ENCODE assay signal across 9 cellular contexts in genomic region chr10:104028146-104028545, GRCh38. TPM values are rescaled to one million over a fixed set of nuclear protein-coding genes. Genes with fewer than 3 reads are reported as not detected.
A peak's percentile ranks its signal among the peaks of the same experiment; 100 is the strongest.
DNase-seq lines count a peak whose midpoint lies in the region; ATAC-seq and TF ChIP-seq lines count a peak whose summit lies in the region.
"Had no signal": no experiment of that assay in that cellular context is flagged by ENCODE, and none has a peak within 500 bp of the region (broad histone marks: within the 10 kb centered on the region; RNA-seq: fewer than 3 reads in every experiment).

No MANE protein-coding gene starts in this region.

- no peaks in the 10 kb centered on the region for H3K9me3 Mint-ChIP-seq in CD4-positive, CD25-positive, alpha-beta regulatory T cell
- H3K9me3 Mint-ChIP-seq in immature natural killer cell, result no peaks in the 10 kb centered on the region
- H3K9me3 Mint-ChIP-seq: dendritic cell treated with granulocyte-macrophage colony-stimulating factor and Interleukin-4, amounts not matched to agents 40 ng/mL and 50 ng/mL, for 4 days had no signal

- H3K79me1 ChIP-seq in IMR-90 (ENCODE audit: low read depth in 1 of 2, low read length in 2 of 2) (peaks cover 0 to 3% of the 10 kb centered on the region in 2 experiments; a peak in 1 of 4 replicates), mesendoderm (ENCODE audit: low read length) (no peaks in the 10 kb centered on the region)

- in situ Hi-C loops in IMR-90 (cut with MboI; ENCODE audit: low sequenced_read_pairs), result no loop called here

- H3K14ac ChIP-seq in IMR-90 (replicated peaks; ENCODE audit: low read depth, low read length), result no peak overlapping the region

- no peak for TF ChIP-seq RAD21 in IMR-90 (IDR thresholded peaks at IDR 0.05; ENCODE audit: low read length)

- H3K23ac ChIP-seq in IMR-90 (ENCODE audit: low read depth, low read length) (no peak overlapping the region), mesendoderm (ENCODE audit: low read length) (no peak overlapping the region)

- H2BK120ac ChIP-seq in IMR-90 (ENCODE audit: low read depth, low read length) (no peak overlapping the region), mesendoderm (ENCODE audit: low read depth, low read length) (no peak overlapping the region)

- DNase-seq in CD4-positive, CD25-positive, alpha-beta regulatory T cell, result peak in 2 of 3 donors; percentile 14 to 28
- DNase-seq in IMR-90 (peak; percentile 23), cardiac fibroblast (ENCODE audit: low read depth in 2 of 2) (peak; percentile 28 to 60), mesendoderm (peak; percentile 69), immature natural killer cell (no peak), cerebellar nuclear complex (lab: John Stamatoyannopoulos, UW) (no peak), 8988T (no peak)

- H3K79me2 ChIP-seq in mesendoderm (ENCODE audit: control insufficient read depth, insufficient read depth, low read length), result no peaks in the 10 kb centered on the region

- no peak overlapping the region for H3K4me3 ChIP-seq in CD4-positive, CD25-positive, alpha-beta regulatory T cell (ENCODE audit: low read depth, low read length)
- H3K4me3 ChIP-seq in IMR-90 (ENCODE audit: insufficient read depth, low read depth, low read length) (no peak overlapping the region), cardiac fibroblast (replicated peaks in 1 of 2; ENCODE audit: low read depth in 2 of 2, low read length in 2 of 2) (no peak overlapping the region), mesendoderm (ENCODE audit: low read length) (no peak overlapping the region)

- H3K4ac ChIP-seq in IMR-90 (ENCODE audit: low read depth, low read length) (no peak overlapping the region), mesendoderm (ENCODE audit: low read depth, low read length) (no peak overlapping the region)

- no peak for TF ChIP-seq POLR2A in IMR-90 (IDR thresholded peaks at IDR 0.05; ENCODE audit: low read depth, low read length)

- no peak overlapping the region for H3K9ac ChIP-seq in IMR-90 (ENCODE audit: low read depth, low read length)
- no peak overlapping the region for H3K9ac ChIP-seq in mesendoderm (ENCODE audit: low read length)

- intact Hi-C loops in IMR-90 (cut with micrococcal nuclease), result loop anchor here (5.0 kb wide), 1 partner anchor 141 kb away; no protein-coding TSS in a partner anchor

- TF ChIP-seq CTCF in IMR-90 (conservative IDR thresholded peaks at IDR 0.05; ENCODE audit: low read depth, low read length), result peak; percentile 23; the same call in 1 of the 2 replicates
- TF ChIP-seq CTCF in cardiac fibroblast (IDR thresholded peaks at IDR 0.05; ENCODE audit: low read depth, low read length), result peak; percentile 47

- H2BK20ac ChIP-seq in IMR-90 (ENCODE audit: low read depth, low read length), result no peak overlapping the region

- H2BK15ac ChIP-seq in IMR-90 (ENCODE audit: low read depth, low read length) (no peak overlapping the region), mesendoderm (replicated peaks; ENCODE audit: low read depth) (no peak overlapping the region)

- H3K9me1 ChIP-seq in IMR-90 (ENCODE audit: insufficient read depth, low read length), result peaks cover 5% of the 10 kb centered on the region; the same call in 1 of the 2 replicates

- no peak overlapping the region for H3K56ac ChIP-seq in IMR-90 (ENCODE audit: extremely low read depth, insufficient read depth, low read length)
- H3K56ac ChIP-seq in mesendoderm (ENCODE audit: low read length), result no peak overlapping the region

- H3K27ac Mint-ChIP-seq in CD4-positive, CD25-positive, alpha-beta regulatory T cell, result peak overlapping the region in 1 of 3 donors; percentile 6
- H3K27ac Mint-ChIP-seq in immature natural killer cell, result no peak overlapping the region
- H3K27ac Mint-ChIP-seq: dendritic cell treated with granulocyte-macrophage colony-stimulating factor and Interleukin-4, amounts not matched to agents 40 ng/mL and 50 ng/mL, for 4 days had no signal

- peak; percentile 65 to 81 for ATAC-seq in CD4-positive, CD25-positive, alpha-beta regulatory T cell (ENCODE audit: low read depth in 2 of 2)
- ATAC-seq in IMR-90 (ENCODE audit: low read depth), result peak; percentile 85
- ATAC-seq in HG03039 (IDR thresholded peaks at IDR 0.05; ENCODE audit: unreplicated experiment), result no peak

- peaks cover 0 to 16% (median 5%) of the 10 kb centered on the region in 4 donors for H3K4me1 Mint-ChIP-seq in CD4-positive, CD25-positive, alpha-beta regulatory T cell
- no peaks in the 10 kb centered on the region for H3K4me1 Mint-ChIP-seq in immature natural killer cell

- no peak overlapping the region for H3K4me2 ChIP-seq in IMR-90 (ENCODE audit: low read depth, low read length)
- no peak overlapping the region for H3K4me2 ChIP-seq in mesendoderm (ENCODE audit: low read length)

- BruUV-seq in IMR-90 (replicated peaks; lab: Mats Ljungman, UMichigan), result no TSS peak

- CTCF ChIA-PET in IMR-90 (lab: Yijun Ruan, JAX), result interaction anchor here (0.9 to 1.8 kb wide), 2 partner anchors 14 to 17 kb away, joined by 3 to 5 read pairs; no protein-coding TSS in a partner anchor

- no peaks in the 10 kb centered on the region for H3K27me3 ChIP-seq in CD4-positive, CD25-positive, alpha-beta regulatory T cell (ENCODE audit: control insufficient read depth, insufficient read depth, low read length)
- H3K27me3 ChIP-seq in IMR-90 (ENCODE audit: control insufficient read depth, insufficient read depth, low read length) (no peaks in the 10 kb centered on the region), mesendoderm (ENCODE audit: insufficient read depth, low read length, poor library complexity) (no peaks in the 10 kb centered on the region)

- H3K36me3 Mint-ChIP-seq in CD4-positive, CD25-positive, alpha-beta regulatory T cell, result peaks cover 43% of the 10 kb centered on the region
- peaks cover 22 to 56% (median 33%) of the 10 kb centered on the region in 3 donors for H3K36me3 Mint-ChIP-seq in immature natural killer cell

- H2AFZ ChIP-seq in IMR-90 (replicated peaks; ENCODE audit: low read length, poor library complexity), result no peak overlapping the region

- H3K18ac ChIP-seq in IMR-90 (ENCODE audit: low read depth, low read length) (no peak overlapping the region), mesendoderm (ENCODE audit: low read length) (no peak overlapping the region)

- no peak overlapping the region for H3K4me3 Mint-ChIP-seq in CD4-positive, CD25-positive, alpha-beta regulatory T cell
- no peak overlapping the region for H3K4me3 Mint-ChIP-seq in immature natural killer cell
- H3K4me3 Mint-ChIP-seq: dendritic cell treated with granulocyte-macrophage colony-stimulating factor and Interleukin-4, amounts not matched to agents 40 ng/mL and 50 ng/mL, for 4 days had no signal

- dilution Hi-C loops in IMR-90 (cut with HindIII; ENCODE audit: low sequenced_read_pairs, unreplicated experiment), result no loop called here

- H2BK5ac ChIP-seq in IMR-90 (ENCODE audit: low read depth, low read length, poor library complexity, severe bottlenecking) (no peak overlapping the region), mesendoderm (ENCODE audit: low read length) (no peak overlapping the region)

- POLR2A ChIA-PET in IMR-90 (lab: Charles Lee; ENCODE audit: unreplicated experiment), result no interaction called here

- no peaks in the 10 kb centered on the region for H3K9me3 ChIP-seq in CD4-positive, CD25-positive, alpha-beta regulatory T cell (ENCODE audit: control insufficient read depth in 2 of 2, low read length in 2 of 2)
- no peaks in the 10 kb centered on the region for H3K9me3 ChIP-seq in IMR-90 (ENCODE audit: control insufficient read depth, insufficient read depth, low read length)

- no peak overlapping the region for H4K5ac ChIP-seq in IMR-90 (ENCODE audit: low read depth, low read length)
- H4K5ac ChIP-seq in mesendoderm (ENCODE audit: low read length), result no peak overlapping the region

- H3K36me3 ChIP-seq in CD4-positive, CD25-positive, alpha-beta regulatory T cell (ENCODE audit: control insufficient read depth, insufficient read depth, low read length), result peaks cover 60% of the 10 kb centered on the region
- H3K36me3 ChIP-seq in IMR-90 (ENCODE audit: control insufficient read depth, insufficient read depth, low read length) (peaks cover 24% of the 10 kb centered on the region), mesendoderm (ENCODE audit: control insufficient read depth, insufficient read depth, low read length) (no peaks in the 10 kb centered on the region)

- H3K4me1 ChIP-seq in CD4-positive, CD25-positive, alpha-beta regulatory T cell (ENCODE audit: control insufficient read depth, insufficient read depth, low read length, poor library complexity, severe bottlenecking), result no peaks in the 10 kb centered on the region
- H3K4me1 ChIP-seq in IMR-90 (ENCODE audit: control insufficient read depth, insufficient read depth, low read length) (no peaks in the 10 kb centered on the region), mesendoderm (ENCODE audit: control insufficient read depth, low read depth, low read length) (peaks cover 5% of the 10 kb centered on the region)

- no peaks in the 10 kb centered on the region for H3K27me3 Mint-ChIP-seq in CD4-positive, CD25-positive, alpha-beta regulatory T cell
- peaks cover 0 to 2% (median 0%) of the 10 kb centered on the region in 3 donors for H3K27me3 Mint-ChIP-seq in immature natural killer cell (ENCODE audit: low read depth in 3 of 3)
- H3K27me3 Mint-ChIP-seq: dendritic cell treated with granulocyte-macrophage colony-stimulating factor and Interleukin-4, amounts not matched to agents 40 ng/mL and 50 ng/mL, for 4 days had no signal

- no peaks in the 10 kb centered on the region for H4K20me1 ChIP-seq in IMR-90 (ENCODE audit: insufficient read depth, low read length)

- no peak overlapping the region for H2AK9ac ChIP-seq in IMR-90 (replicated peaks; ENCODE audit: low read depth, low read length, poor library complexity)

- no CpG with 5 or more reads among the region's 6 CpGs for WGBS in IMR-90 (ENCODE audit: extremely low coverage in 2 of 2, insufficient read length in 1 of 2), 2 experiments
- no CpG with 5 or more reads among the region's 6 CpGs for WGBS in mesendoderm (ENCODE audit: extremely low coverage, insufficient coverage, low lambda C conversion rate)

- H4K8ac ChIP-seq in IMR-90 (ENCODE audit: low read depth in 2 of 2, low read length in 2 of 2) (no peak overlapping the region), mesendoderm (ENCODE audit: low read depth, low read length) (no peak overlapping the region)

- H4K91ac ChIP-seq in IMR-90 (ENCODE audit: insufficient read depth, low read depth, low read length), result no peak overlapping the region

- no peak overlapping the region for H3K27ac ChIP-seq in CD4-positive, CD25-positive, alpha-beta regulatory T cell (ENCODE audit: insufficient read depth, low read length, poor library complexity, severe bottlenecking)
- H3K27ac ChIP-seq in IMR-90 (ENCODE audit: insufficient read depth, low read length) (no peak overlapping the region), mesendoderm (ENCODE audit: low read depth, low read length) (no peak overlapping the region)

- H2AK5ac ChIP-seq in IMR-90 (ENCODE audit: low read depth, low read length) (no peak overlapping the region), mesendoderm (ENCODE audit: low read length) (no peak overlapping the region)

RNA-seq across cellular contexts. Expression of gene COL17A1, which starts 57.5 kb away (rescaled TPM):
- total RNA-seq in CD4-positive, CD25-positive, alpha-beta regulatory T cell, result not detected
- under 1 TPM in 1 of 4 donors, not detected in 3; 0.24 TPM for polyA plus RNA-seq in CD4-positive, CD25-positive, alpha-beta regulatory T cell
- 0.18 and 0.83 TPM in 2 replicates for total RNA-seq in IMR-90 (2012; rRNA removed)
- 0.14 and 0.32 TPM in 2 replicates for polyA plus RNA-seq in IMR-90 (2012; rRNA removed)
- polyA plus RNA-seq in IMR-90 (2012; cell fraction: cytosol; rRNA removed), result 0.11 TPM in 2 replicates
- 0.60 and 0.83 TPM in 2 replicates for polyA plus RNA-seq in IMR-90 (2012; cell fraction: nucleus; rRNA removed; ENCODE audit: low replicate concordance)
- polyA plus RNA-seq in mesendoderm (2013, experiment 1 of 2), result 3.7 TPM
- polyA plus RNA-seq in mesendoderm (2013, experiment 2 of 2), result 3.8 TPM
- not detected for polyA plus RNA-seq in immature natural killer cell

Comparison
In these comparisons a context has a peak if more than half of its experiments do, and no peak if none do; other contexts are left out.
1. DNase-seq: peak in CD4-positive, CD25-positive, alpha-beta regulatory T cell (2 of 3), IMR-90 (single experiment), cardiac fibroblast (2 of 2) and mesendoderm (single experiment); none in immature natural killer cell (0 of 3), cerebellar nuclear complex (0 of 2) and 8988T (single experiment).